ENCODE assay signal across 8 cellular contexts in genomic region chr15:66700412-66700801, GRCh38. TPM values are rescaled to one million over a fixed set of nuclear protein-coding genes. Genes with fewer than 3 reads are reported as not detected.
A peak's percentile ranks its signal among the peaks of the same experiment; 100 is the strongest.
DNase-seq lines count a peak whose midpoint lies in the region; ATAC-seq, FAIRE-seq and TF ChIP-seq lines count a peak whose summit lies in the region.

No MANE protein-coding gene starts in this region.

- no peaks in the 10 kb centered on the region for H3K27me3 ChIP-seq in K562 (ENCODE audit: control insufficient read depth in 2 of 2, insufficient read depth in 2 of 2, low read length in 2 of 2)

- TF ChIP-seq EP300 in A549 (IDR thresholded peaks at IDR 0.05) (no peak), K562 (IDR thresholded peaks at IDR 0.05; ENCODE audit: low read length) (no peak)

- H3K36me3 Mint-ChIP-seq in HFFc6 (ENCODE audit: low read depth) = peaks cover 14% of the 10 kb centered on the region

- BruUV-seq in K562 (replicated peaks; lab: Mats Ljungman, UMichigan) = no TSS peak

- FAIRE-seq in A549 (lab: Jason Lieb, UNC) = no peak
- FAIRE-seq in K562 (lab: Jason Lieb, UNC) = no peak

- peaks cover 30% of the 10 kb centered on the region for H3K4me1 ChIP-seq in A549
- H3K4me1 ChIP-seq in K562 (replicated peaks in 1 of 2; ENCODE audit: control insufficient read depth in 2 of 2, insufficient read depth in 2 of 2, low read length in 2 of 2) = peaks cover 8 to 41% of the 10 kb centered on the region in 2 experiments; a peak in 3 of 5 replicates
- H3K4me1 ChIP-seq in mucosa of descending colon (ENCODE audit: low read depth) = peaks cover 18% of the 10 kb centered on the region

- POLR2A ChIA-PET in A549 (lab: Yijun Ruan, JAX) = interaction anchor here (0.6 to 7.3 kb wide), 13 partner anchors 11 to 195 kb away, joined by 3 to 94 read pairs (median 4); partner anchors contain the start of gene ZWILCH
- POLR2A ChIA-PET in K562 (lab: Yijun Ruan, JAX) = interaction anchor here (0.6 to 1.4 kb wide), 4 partner anchors 46 to 294 kb away, joined by 3 to 6 read pairs (median 3); no protein-coding TSS in a partner anchor

- H4K20me1 ChIP-seq in K562 (replicated peaks; ENCODE audit: control insufficient read depth, insufficient read depth, low read length) = peaks cover 6% of the 10 kb centered on the region; the same call in 1 of the 2 replicates

- H3K9me3 Mint-ChIP-seq in HFFc6 = no peaks in the 10 kb centered on the region

- H2AFZ ChIP-seq in K562 (ENCODE audit: low read depth, low read length) = peak overlapping the region; percentile 89

- no peak for TF ChIP-seq CTCF in A549 (IDR thresholded peaks at IDR 0.05)
- TF ChIP-seq CTCF in HFFc6 (IDR thresholded peaks at IDR 0.05) = no peak
- no peak for TF ChIP-seq CTCF in K562 (IDR thresholded peaks at IDR 0.05 in 2 of 3, conservative IDR thresholded peaks at IDR 0.05 in 1 of 3; ENCODE audit: insufficient read depth in 2 of 3, low read depth in 1 of 3, low read length in 3 of 3)
- no peak for TF ChIP-seq CTCF in mucosa of descending colon (IDR thresholded peaks at IDR 0.05)

- 3% methylated on average over 13 of the region's 13 CpGs for WGBS in A549 (ENCODE audit: missing lambda C conversion rate)
- 7% methylated on average over 13 of the region's 13 CpGs for WGBS in K562 (ENCODE audit: insufficient coverage, low coverage, missing lambda C conversion rate)

- H3K79me2 ChIP-seq in K562 (ENCODE audit: control insufficient read depth, insufficient read depth, low read length) = peaks cover 42% of the 10 kb centered on the region

- intact Hi-C loops in K562 (cut with micrococcal nuclease) = no loop called here
- intact Hi-C loops in mucosa of descending colon (cut with DNase I, micrococcal nuclease) = no loop called here

- peaks cover 3% of the 10 kb centered on the region; the same call in 1 of the 2 replicates for H3K27me3 Mint-ChIP-seq in HFFc6 (ENCODE audit: insufficient read depth)

- CTCF ChIA-PET in A549 (lab: Yijun Ruan, JAX) (interaction anchor here (0.6 to 24.6 kb wide), 12 partner anchors 9 to 163 kb away, joined by 3 to 779 read pairs (median 25); no protein-coding TSS in a partner anchor), K562 (lab: Yijun Ruan, JAX; ENCODE audit: low intra/inter-chr PET ratio) (no interaction called here)

- H3K36me3 ChIP-seq in K562 (ENCODE audit: control insufficient read depth, insufficient read depth, low read length) (0 out of 3 replicates have a peak, but pooled peaks cover 2% of the 10 kb centered on the region), mucosa of descending colon (ENCODE audit: low read depth) (no peaks in the 10 kb centered on the region)

- peaks cover 22% of the 10 kb centered on the region for H3K4me1 Mint-ChIP-seq in HFFc6 (ENCODE audit: low read depth)

- ATAC-seq in A549 (no peak), K562 (no peak), mucosa of descending colon (no peak), GM19324 (IDR thresholded peaks at IDR 0.05; ENCODE audit: low FRiP score, unreplicated experiment) (no peak)

- no peaks in the 10 kb centered on the region for H3K9me3 ChIP-seq in A549
- H3K9me3 ChIP-seq in K562 (replicated peaks; ENCODE audit: control insufficient read depth, insufficient read depth, low read depth, low read length) = no peaks in the 10 kb centered on the region
- H3K9me3 ChIP-seq in mucosa of descending colon = no peaks in the 10 kb centered on the region

- H3K4me3 Mint-ChIP-seq in HFFc6 = peak overlapping the region; percentile 74

- in situ Hi-C loops in K562 (cut with MboI) = no loop called here

- peak overlapping the region; percentile 83 to 86 for H3K27ac ChIP-seq in A549
- H3K27ac ChIP-seq in K562 (ENCODE audit: extremely low read depth, low read depth, low read length) = peak overlapping the region; percentile 75

- H3K27ac Mint-ChIP-seq in HFFc6 = peak overlapping the region; percentile 55; the same call in 1 of the 2 replicates

- peak overlapping the region; percentile 91 for H3K4me2 ChIP-seq in A549
- H3K4me2 ChIP-seq in K562 (ENCODE audit: insufficient read depth, low read length) = peak overlapping the region; percentile 96

- no peaks in the 10 kb centered on the region for H3K9me1 ChIP-seq in K562 (ENCODE audit: control insufficient read depth, insufficient read depth, low read length)

- no peak for TF ChIP-seq RAD21 in A549 (conservative IDR thresholded peaks at IDR 0.05 in 1 of 2, IDR thresholded peaks at IDR 0.05 in 1 of 2)
- no peak for TF ChIP-seq RAD21 in K562 (CRISPR knock-in tag; conservative IDR thresholded peaks at IDR 0.05 in 1 of 2, IDR thresholded peaks at IDR 0.05 in 1 of 2)

- no peak for TF ChIP-seq POLR2A in A549 (IDR thresholded peaks at IDR 0.05; ENCODE audit: low read length)
- no peak for TF ChIP-seq POLR2A in K562 (conservative IDR thresholded peaks at IDR 0.05)

- peak overlapping the region; percentile 90 for H3K4me3 ChIP-seq in A549
- peak overlapping the region; percentile 49 for H3K4me3 ChIP-seq in K562
- H3K4me3 ChIP-seq in mucosa of descending colon = peak overlapping the region; percentile 17

- DNase-seq in A549 (ENCODE audit: low read depth in 1 of 2, low spot score in 1 of 2) (no peak), HFFc6 (no peak), K562 (ENCODE audit: extremely low read depth in 1 of 4, low spot score in 3 of 4) (peak in 1 of 4 experiments; percentile 36), mucosa of descending colon (no peak), CD1c-positive myeloid dendritic cell (ENCODE audit: extremely low spot score) (no peak), iPS-NIHi11 (ENCODE audit: low spot score) (no peak), NCI-H526 treated with DMSO at 0.1 percent for 48 hours (lab: John Stamatoyannopoulos, UW) (no peak)

- peak overlapping the region; percentile 72 to 91 for H3K9ac ChIP-seq in K562 (ENCODE audit: insufficient read depth in 1 of 2, low read depth in 2 of 2, low read length in 2 of 2)

TF ChIP-seq in A549, 52 proteins besides CTCF, POLR2A, EP300 and RAD21 (continues in another document):
- TF ChIP-seq USF2 (IDR thresholded peaks at IDR 0.05) = peak; percentile 23; the same call in 1 of the 2 replicates
- TF ChIP-seq NFE2L2 (conservative IDR thresholded peaks at IDR 0.05; ENCODE audit: low read length) = no peak

TF ChIP-seq in K562, 482 proteins besides CTCF, POLR2A, EP300 and RAD21 (continues in another document):
- TF ChIP-seq HDAC1 (IDR thresholded peaks at IDR 0.05) = peak in 1 of 2 experiments; percentile 37; a peak in 1 of 4 replicates
- TF ChIP-seq HBP1 (CRISPR knock-in tag; IDR thresholded peaks at IDR 0.05) = 0 out of 2 replicates have a peak, but pooled peaks have one; percentile 8
- TF ChIP-seq KDM4B (IDR thresholded peaks at IDR 0.05; ENCODE audit: borderline replicate concordance in 2 of 2, low read depth in 1 of 2) = no peak

RNA-seq across cellular contexts. Expression of gene SMAD6, which starts 1.6 kb away (rescaled TPM):
- polyA plus RNA-seq in A549 (2011; rRNA removed) (9.6 and 14.0 TPM in 2 replicates), A549 (2017; fragmentation: RNase III; extraction: RNeasy Plus Mini Kit Qiagen cat#74134 plus additional on column Dnase treatment) (40.5 to 46.7 TPM (median 46.6 TPM) in 3 replicates), K562 (2011; rRNA removed) (5.3 and 9.2 TPM in 2 replicates), K562 (2014; fragmentation: Illumina TruSeq; extraction: Trizol) (1.1 and 1.4 TPM in 2 replicates), K562 (2014; fragmentation: Nextera tagmentation; extraction: Ambion mirVana) (under 1 TPM; 0.10 to 0.13 TPM), K562 (2014; rRNA removed) (4.6 and 6.9 TPM in 2 replicates)
- polyA plus RNA-seq in A549 (2012; cell fraction: cytosol; rRNA removed) = 41.3 and 55.8 TPM in 2 replicates
- 173 and 184 TPM in 2 replicates for polyA plus RNA-seq in A549 (2012; cell fraction: nucleus; rRNA removed)
- 29.1 and 38.4 TPM in 2 replicates for polyA minus RNA-seq in A549 (2011; rRNA and poly(A)+ RNA removed)
- 10 to 100 TPM; 10.2 to 18.1 (median 16.4) TPM for total RNA-seq in HFFc6 (2021; fragmentation: NEBNext Ultra II Directional; extraction: Animal tissue kit (Norgen Biotek cat#: 25700))
- total RNA-seq in K562 (2011; cell fraction: chromatin; rRNA removed; ENCODE audit: low replicate concordance) = 54.6 and 73.2 TPM in 2 replicates
- total RNA-seq in K562 (2011; cell fraction: nucleolus; rRNA removed) = 34.3 and 36.4 TPM in 2 replicates
- total RNA-seq in K562 (2011; cell fraction: nucleoplasm; rRNA removed) = 49.6 and 69.7 TPM in 2 replicates
- total RNA-seq in K562 (2014; rRNA removed) (11.3 and 14.5 TPM in 2 replicates), K562 (2014; rRNA removed; fragmentation: Illumina TruSeq; extraction: Trizol) (1.7 and 2.5 TPM in 2 replicates), K562 (2015; rRNA removed; fragmentation: Illumina TruSeq; extraction: Trizol) (3.7 and 4.1 TPM in 2 replicates), K562 (2021) (14.2 and 15.5 TPM in 2 replicates), mucosa of descending colon (10 to 100 TPM; 11.5 to 18.5 (median 12.8) TPM)
- 4.6 and 10.2 TPM in 2 replicates for polyA plus RNA-seq in K562 (2011; cell fraction: cytosol; rRNA removed)
- 10.8 and 14.0 TPM in 2 replicates for polyA plus RNA-seq in K562 (2011; cell fraction: nucleus; rRNA removed)
- polyA plus RNA-seq in K562 (2012) = 7.4 and 21.2 TPM in 2 replicates
- 7.7 and 9.1 TPM in 2 replicates for polyA minus RNA-seq in K562 (2011; rRNA and poly(A)+ RNA removed)
- polyA minus RNA-seq in K562 (2011; cell fraction: cytosol; rRNA and poly(A)+ RNA removed) = 12.8 and 25.8 TPM in 2 replicates
- polyA minus RNA-seq in K562 (2011; cell fraction: nucleus; rRNA and poly(A)+ RNA removed) = 13.9 and 32.1 TPM in 2 replicates

Comparison
In these comparisons a context has a peak if more than half of its experiments do, and no peak if none do; other contexts are left out.
1. H3K4me3 ChIP-seq: peak in every context shown above with its lines; median percentile 90 in A549; 49 in K562; 17 in mucosa of descending colon.
2. Of the 35 proteins assayed by ChIP-seq in both K562 and A549: peak only in K562: BHLHE40 and HDAC2; only in A549: E2F6, MAX and USF2; in both: none; in neither: 30.